10 cellular contexts compared by ENCODE assay signal in the genomic region with DNA sequence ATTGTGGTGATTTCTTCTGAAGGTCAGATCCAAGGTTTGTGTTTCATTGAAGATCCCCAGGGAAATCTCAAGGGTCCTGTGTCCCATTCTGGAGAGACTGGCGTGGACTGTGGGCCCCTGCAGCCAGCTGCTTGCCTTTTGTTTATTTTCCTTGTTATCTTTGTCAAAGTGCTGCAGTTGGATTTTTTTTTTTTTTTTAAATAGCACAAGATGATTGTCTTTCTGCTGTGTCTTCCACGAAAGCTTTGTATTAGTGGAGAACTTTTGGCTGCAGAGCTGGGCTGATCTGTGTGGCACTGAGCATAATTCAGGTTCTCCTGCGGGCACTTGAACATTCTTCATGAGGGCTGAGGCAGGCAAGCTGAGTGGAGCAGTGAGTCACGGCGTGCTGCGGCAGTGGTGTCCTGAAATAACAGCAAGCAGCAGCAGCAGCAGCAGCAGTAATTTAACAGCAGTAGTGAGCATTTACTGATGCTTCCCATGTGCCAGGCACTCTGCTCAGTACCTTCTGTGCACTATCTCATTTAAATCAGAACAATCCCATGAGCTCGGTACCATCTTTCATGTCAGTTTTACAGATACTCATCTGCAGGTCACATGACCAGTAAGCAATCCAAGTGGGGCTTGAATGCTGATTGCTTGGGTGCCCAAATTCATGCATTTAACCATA. TPM values are rescaled to one million over a fixed set of nuclear protein-coding genes. Genes with fewer than 3 reads are reported as not detected.
DNase-seq lines count a peak whose midpoint lies in the region; ATAC-seq, FAIRE-seq and TF ChIP-seq lines count a peak whose summit lies in the region.
"Had no signal": no experiment of that assay in that cellular context is flagged by ENCODE, and none has a peak within 500 bp of the region (broad histone marks: within the 10 kb centered on the region; RNA-seq: fewer than 3 reads in every experiment).

No MANE protein-coding gene starts in this region.

- H3K4me1 ChIP-seq in upper lobe of left lung, result peaks cover 12 to 29% (median 25%) of the 10 kb centered on the region in 4 donors

- H3K9me3 Mint-ChIP-seq in activated naive CD4-positive, alpha-beta T cell treated with anti-CD3 and anti-CD28 coated beads for 36 hours, result no peaks in the 10 kb centered on the region
- H3K9me3 Mint-ChIP-seq in activated CD8-positive, alpha-beta memory T cell treated with anti-CD3 and anti-CD28 coated beads, Interleukin-2, amount 10 ng/mL, durations not matched to agents 7 days and 5 days (ENCODE audit: low read depth), result no peaks in the 10 kb centered on the region
- H3K9me3 Mint-ChIP-seq: T-cell had no signal

- H3K27ac Mint-ChIP-seq in activated naive CD4-positive, alpha-beta T cell treated with anti-CD3 and anti-CD28 coated beads for 36 hours, result no peak overlapping the region
- no peak overlapping the region for H3K27ac Mint-ChIP-seq in activated CD8-positive, alpha-beta memory T cell treated with anti-CD3 and anti-CD28 coated beads, Interleukin-2, amount 10 ng/mL, durations not matched to agents 7 days and 5 days
- H3K27ac Mint-ChIP-seq: T-cell had no signal

- H3K9me3 ChIP-seq in MG63, result no peaks in the 10 kb centered on the region; the same call in 1 of the 2 replicates
- no peaks in the 10 kb centered on the region for H3K9me3 ChIP-seq in upper lobe of left lung

- peaks cover 2% of the 10 kb centered on the region; the same call in 1 of the 2 replicates for H3K36me3 ChIP-seq in MG63
- H3K36me3 ChIP-seq in bronchial epithelial cell (ENCODE audit: control insufficient read depth, insufficient read depth, low read length), result no peaks in the 10 kb centered on the region
- H3K36me3 ChIP-seq in upper lobe of left lung, result no peaks in the 10 kb centered on the region

- TF ChIP-seq POLR2A in upper lobe of left lung (IDR thresholded peaks at IDR 0.05), result no peak

- intact Hi-C loops in activated naive CD4-positive, alpha-beta T cell treated with anti-CD3 and anti-CD28 coated beads for 36 hours (cut with micrococcal nuclease), result no loop called here

- WGBS in upper lobe of left lung, 2 donors, result 53 to 54% methylated on average over 7 of the region's 7 CpGs

- H3K27me3 ChIP-seq in MG63 (no peaks in the 10 kb centered on the region), bronchial epithelial cell (ENCODE audit: control insufficient read depth, insufficient read depth, low read length) (no peaks in the 10 kb centered on the region), upper lobe of left lung (no peaks in the 10 kb centered on the region)

- peak overlapping the region in 2 of 4 donors; percentile 36 to 58 for H3K27ac ChIP-seq in upper lobe of left lung

- no peaks in the 10 kb centered on the region for H3K27me3 Mint-ChIP-seq in activated naive CD4-positive, alpha-beta T cell treated with anti-CD3 and anti-CD28 coated beads for 36 hours (ENCODE audit: low read depth)
- no peaks in the 10 kb centered on the region for H3K27me3 Mint-ChIP-seq in activated CD8-positive, alpha-beta memory T cell treated with anti-CD3 and anti-CD28 coated beads, Interleukin-2, amount 10 ng/mL, durations not matched to agents 7 days and 5 days
- H3K27me3 Mint-ChIP-seq: T-cell had no signal

- H3K4me3 ChIP-seq in MG63, result no peak overlapping the region
- H3K4me3 ChIP-seq in bronchial epithelial cell (ENCODE audit: low read depth, low read length), result no peak overlapping the region
- H3K4me3 ChIP-seq in upper lobe of left lung, result no peak overlapping the region

- TF ChIP-seq EP300 in upper lobe of left lung (IDR thresholded peaks at IDR 0.05), result peak in 1 of 4 donors; percentile 6

- TF ChIP-seq CTCF in bronchial epithelial cell (IDR thresholded peaks at IDR 0.05; ENCODE audit: insufficient read depth, low read length, severe bottlenecking), result no peak
- TF ChIP-seq CTCF in upper lobe of left lung (IDR thresholded peaks at IDR 0.05), result no peak

- DNase-seq in MG63 (peak; percentile 82), bronchial epithelial cell (ENCODE audit: low read depth) (peak; percentile 66), kidney tubule cell (ENCODE audit: low spot score) (peak; percentile 83), upper lobe of left lung (peak; percentile 32 to 91), inferior parietal cortex (ENCODE audit: extremely low spot score) (no peak), UCSD-AML1 (lab: John Stamatoyannopoulos, UW; ENCODE audit: unreplicated experiment) (no peak)
- DNase-seq in activated naive CD4-positive, alpha-beta T cell treated with anti-CD3 and anti-CD28 coated beads for 36 hours, result no peak
- no peak for DNase-seq in activated CD8-positive, alpha-beta memory T cell treated with anti-CD3 and anti-CD28 coated beads, Interleukin-2, amount 10 ng/mL, durations not matched to agents 7 days and 5 days
- DNase-seq: T-cell had no signal

- no peaks in the 10 kb centered on the region for H3K36me3 Mint-ChIP-seq in activated naive CD4-positive, alpha-beta T cell treated with anti-CD3 and anti-CD28 coated beads for 36 hours (ENCODE audit: low read depth)
- no peaks in the 10 kb centered on the region for H3K36me3 Mint-ChIP-seq in activated CD8-positive, alpha-beta memory T cell treated with anti-CD3 and anti-CD28 coated beads, Interleukin-2, amount 10 ng/mL, durations not matched to agents 7 days and 5 days
- H3K36me3 Mint-ChIP-seq: T-cell had no signal

- no peaks in the 10 kb centered on the region for H3K4me1 Mint-ChIP-seq in activated naive CD4-positive, alpha-beta T cell treated with anti-CD3 and anti-CD28 coated beads for 36 hours (ENCODE audit: low read depth)
- H3K4me1 Mint-ChIP-seq in activated CD8-positive, alpha-beta memory T cell treated with anti-CD3 and anti-CD28 coated beads, Interleukin-2, amount 10 ng/mL, durations not matched to agents 7 days and 5 days, result no peaks in the 10 kb centered on the region
- H3K4me1 Mint-ChIP-seq: T-cell had no signal

- CTCF ChIA-PET in activated naive CD4-positive, alpha-beta T cell treated with anti-CD3 and anti-CD28 coated beads for 36 hours (lab: Charles Lee), result no interaction called here
- CTCF ChIA-PET in activated CD8-positive, alpha-beta memory T cell treated with anti-CD3 and anti-CD28 coated beads, Interleukin-2, amount 10 ng/mL, durations not matched to agents 7 days and 5 days (lab: Charles Lee), result no interaction called here

- peak; percentile 95 for FAIRE-seq in bronchial epithelial cell (lab: Jason Lieb, UNC)

- ATAC-seq in upper lobe of left lung (ENCODE audit: low FRiP score in 2 of 2), result peak; percentile 91 to 92
- ATAC-seq in activated CD8-positive, alpha-beta memory T cell treated with anti-CD3 and anti-CD28 coated beads, Interleukin-2, amount 10 ng/mL, durations not matched to agents 7 days and 5 days, result no peak
- ATAC-seq: T-cell had no signal

- no peak overlapping the region for H3K4me3 Mint-ChIP-seq in activated naive CD4-positive, alpha-beta T cell treated with anti-CD3 and anti-CD28 coated beads for 36 hours
- no peak overlapping the region for H3K4me3 Mint-ChIP-seq in activated CD8-positive, alpha-beta memory T cell treated with anti-CD3 and anti-CD28 coated beads, Interleukin-2, amount 10 ng/mL, durations not matched to agents 7 days and 5 days
- H3K4me3 Mint-ChIP-seq: brain, T-cell had no signal

RNA-seq across cellular contexts. Expression of a gene that starts 45.7 kb away (rescaled TPM):
- 4.7 and 9.0 TPM in 2 replicates for total RNA-seq in MG63 (2014; rRNA removed; shearing (Covaris generic); ENCODE audit: low replicate concordance)
- total RNA-seq in bronchial epithelial cell (1.6 and 2.3 TPM in 2 replicates), upper lobe of left lung (10 to 100 TPM; 21.9 to 37.2 (median 29.5) TPM)
- not detected for total RNA-seq in activated naive CD4-positive, alpha-beta T cell treated with anti-CD3 and anti-CD28 coated beads for 36 hours
- not detected for total RNA-seq in activated CD8-positive, alpha-beta memory T cell treated with anti-CD3 and anti-CD28 coated beads, Interleukin-2, amount 10 ng/mL, durations not matched to agents 7 days and 5 days

Comparison
In these comparisons a context has a peak if more than half of its experiments do, and no peak if none do; other contexts are left out.
1. DNase-seq: peak in MG63 (single experiment), bronchial epithelial cell (single experiment), kidney tubule cell (single experiment) and upper lobe of left lung (2 of 2); none in inferior parietal cortex (single experiment), UCSD-AML1 (single experiment), activated naive CD4-positive, alpha-beta T cell treated with anti-CD3 and anti-CD28 coated beads for 36 hours (single experiment) and activated CD8-positive, alpha-beta memory T cell treated with anti-CD3 and anti-CD28 coated beads, Interleukin-2, amount 10 ng/mL, durations not matched to agents 7 days and 5 days (single experiment).